ENCODE assay signal across 1 cellular context in genomic region chr17:8419305-8419704, GRCh38.
A peak's percentile ranks its signal among the peaks of the same experiment; 100 is the strongest.
TF ChIP-seq lines count a peak whose summit lies in the region.

No MANE protein-coding gene starts in this region.

TF ChIP-seq in HepG2, 621 proteins besides CTCF, POLR2A, EP300 and RAD21:
- peak; percentile 25; the same call in 1 of the 2 replicates for TF ChIP-seq CREB1 (IDR thresholded peaks at IDR 0.05)
- TF ChIP-seq CREB1 (CRISPR knock-in tag; IDR thresholded peaks at IDR 0.05) = no peak
- peak; percentile 62 for TF ChIP-seq ATF7 (IDR thresholded peaks at IDR 0.05)
- TF ChIP-seq ATF7 (CRISPR knock-in tag; IDR thresholded peaks at IDR 0.05) = no peak
- TF ChIP-seq ZFP37 (CRISPR knock-in tag; IDR thresholded peaks at IDR 0.05; ENCODE audit: borderline replicate concordance) = no peak
- TF ChIP-seq, protein P1, sequence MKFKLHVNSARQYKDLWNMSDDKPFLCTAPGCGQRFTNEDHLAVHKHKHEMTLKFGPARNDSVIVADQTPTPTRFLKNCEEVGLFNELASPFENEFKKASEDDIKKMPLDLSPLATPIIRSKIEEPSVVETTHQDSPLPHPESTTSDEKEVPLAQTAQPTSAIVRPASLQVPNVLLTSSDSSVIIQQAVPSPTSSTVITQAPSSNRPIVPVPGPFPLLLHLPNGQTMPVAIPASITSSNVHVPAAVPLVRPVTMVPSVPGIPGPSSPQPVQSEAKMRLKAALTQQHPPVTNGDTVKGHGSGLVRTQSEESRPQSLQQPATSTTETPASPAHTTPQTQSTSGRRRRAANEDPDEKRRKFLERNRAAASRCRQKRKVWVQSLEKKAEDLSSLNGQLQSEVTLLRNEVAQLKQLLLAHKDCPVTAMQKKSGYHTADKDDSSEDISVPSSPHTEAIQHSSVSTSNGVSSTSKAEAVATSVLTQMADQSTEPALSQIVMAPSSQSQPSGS (CRISPR knock-in tag; IDR thresholded peaks at IDR 0.05) = no peak
